9 cellular contexts compared by ENCODE assay signal in the genomic region with DNA sequence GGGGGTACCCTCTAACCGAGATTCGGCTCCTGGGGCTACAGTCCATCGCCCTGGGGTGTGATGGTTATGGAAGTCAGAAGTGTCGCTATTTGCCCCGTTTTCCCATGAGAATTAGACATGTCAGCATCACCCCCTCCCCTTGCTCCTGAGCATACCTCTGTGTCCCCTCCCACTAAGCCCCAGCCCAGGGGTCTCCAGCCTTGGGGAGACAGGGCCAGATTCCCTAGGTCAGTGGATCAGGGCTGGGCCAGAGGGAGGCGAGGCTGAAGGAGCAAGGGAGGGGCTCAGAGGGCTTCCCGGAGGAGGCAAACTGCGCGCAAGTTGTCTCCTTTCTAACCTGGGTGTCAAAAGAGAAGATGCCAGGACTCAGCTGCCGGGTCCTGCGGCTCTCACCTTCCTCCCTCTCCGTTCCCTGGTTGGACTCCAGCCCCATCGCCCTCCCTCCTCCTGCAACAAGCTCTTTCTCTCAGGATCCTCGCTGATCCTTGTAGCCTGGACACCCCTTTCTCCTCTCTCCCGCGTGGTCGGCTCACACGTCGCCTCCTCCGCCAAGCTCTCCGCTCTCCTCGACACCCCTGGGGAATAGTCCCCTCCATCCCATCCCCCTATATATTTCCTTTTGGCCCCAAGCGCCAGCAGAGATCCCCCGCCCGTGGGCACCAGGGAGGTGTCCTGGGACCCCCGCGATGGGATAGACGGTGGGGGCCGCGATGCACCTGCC. TPM values are rescaled to one million over a fixed set of nuclear protein-coding genes. Genes with fewer than 3 reads are reported as not detected.
DNase-seq lines count a peak whose midpoint lies in the region; ATAC-seq and TF ChIP-seq lines count a peak whose summit lies in the region.
"Had no signal": no experiment of that assay in that cellular context is flagged by ENCODE, and none has a peak within 500 bp of the region (broad histone marks: within the 10 kb centered on the region; RNA-seq: fewer than 3 reads in every experiment).

No MANE protein-coding gene starts in this region.

- no peak for TF ChIP-seq CTCF in WTC11 (IDR thresholded peaks at IDR 0.05)

- H3K27me3 Mint-ChIP-seq in WTC11 (ENCODE audit: low read depth) = peaks cover 82% of the 10 kb centered on the region

- no peaks in the 10 kb centered on the region for H3K36me3 ChIP-seq in iPS-15b (ENCODE audit: control insufficient read depth, insufficient read depth, low read length)
- H3K36me3 ChIP-seq in subcutaneous abdominal adipose tissue (ENCODE audit: control insufficient read depth in 5 of 5, insufficient read depth in 5 of 5, low read length in 5 of 5) = no peaks in the 10 kb centered on the region

- H3K4me1 ChIP-seq in iPS-15b (ENCODE audit: control insufficient read depth, insufficient read depth, low read length) (peaks cover 24% of the 10 kb centered on the region), subcutaneous abdominal adipose tissue (ENCODE audit: control insufficient read depth in 5 of 5, insufficient read depth in 5 of 5, low read length in 5 of 5) (peaks cover 0 to 37% (median 19%) of the 10 kb centered on the region in 5 donors)

- CTCF ChIA-PET in WTC11 (lab: Charles Lee) = interaction anchor here (0.7 to 3.4 kb wide), 11 partner anchors 12 to 235 kb away, joined by 3 to 14 read pairs (median 4); no protein-coding TSS in a partner anchor

- H3K36me3 Mint-ChIP-seq in WTC11 = no peaks in the 10 kb centered on the region; the same call in 1 of the 2 replicates

- POLR2A ChIA-PET in WTC11 (lab: Charles Lee) = interaction anchor here (0.7 to 2.4 kb wide), 3 partner anchors 9 to 23 kb away, joined by 4 to 8 read pairs (median 7); no protein-coding TSS in a partner anchor

- no peak overlapping the region for H3K27ac Mint-ChIP-seq in WTC11

- H3K4me3 ChIP-seq in iPS-15b (ENCODE audit: low read depth, low read length) (peak overlapping the region; percentile 58), subcutaneous abdominal adipose tissue (ENCODE audit: low read depth in 1 of 5, low read length in 5 of 5) (peak overlapping the region in 3 of 5 donors; percentile 38 to 56 (median 40))

- H3K4me3 Mint-ChIP-seq in WTC11 = peak overlapping the region; percentile 80

- H3K9me3 Mint-ChIP-seq in WTC11 = peaks cover under 1% of the 10 kb centered on the region; the same call in 1 of the 2 replicates

- H3K9me3 ChIP-seq in iPS-15b (ENCODE audit: control insufficient read depth, insufficient read depth, low read length) (no peaks in the 10 kb centered on the region), subcutaneous abdominal adipose tissue (ENCODE audit: control insufficient read depth in 5 of 5, low read length in 5 of 5) (no peaks in the 10 kb centered on the region)

- peak; percentile 63 for DNase-seq in activated CD8-positive, alpha-beta memory T cell treated with anti-CD3 and anti-CD28 coated beads for 24 hours
- no peak for DNase-seq in activated CD8-positive, alpha-beta memory T cell treated with anti-CD3 and anti-CD28 coated beads, Interleukin-2, amount 50 U/mL, for 4 hours
- DNase-seq in WTC11 (ENCODE audit: low spot score) (no peak), NCI-H146 treated with DMSO at 0.1 percent for 48 hours (lab: John Stamatoyannopoulos, UW; ENCODE audit: unreplicated experiment) (no peak), mucosa of gallbladder (ENCODE audit: low spot score) (no peak)
- DNase-seq: small intestine had no signal

- peaks cover 76% of the 10 kb centered on the region for H3K27me3 ChIP-seq in iPS-15b (ENCODE audit: control insufficient read depth, insufficient read depth, low read length)
- H3K27me3 ChIP-seq in subcutaneous abdominal adipose tissue (ENCODE audit: control insufficient read depth in 5 of 5, insufficient read depth in 4 of 5, low read length in 5 of 5) = peaks cover 57 to 88% (median 79%) of the 10 kb centered on the region in 5 donors

- peaks cover 40% of the 10 kb centered on the region for H3K4me1 Mint-ChIP-seq in WTC11

- ATAC-seq in WTC11 = peak; percentile 7
- no peak for ATAC-seq in GM19035 (IDR thresholded peaks at IDR 0.05; ENCODE audit: unreplicated experiment)

- H3K9ac ChIP-seq in iPS-15b (ENCODE audit: low read depth, low read length) = no peak overlapping the region
- no peak overlapping the region for H3K9ac ChIP-seq in subcutaneous abdominal adipose tissue (ENCODE audit: low read length in 5 of 5)

- H3K27ac ChIP-seq in subcutaneous abdominal adipose tissue (ENCODE audit: low read depth, low read length) = no peak overlapping the region

TF ChIP-seq in WTC11, 78 proteins besides CTCF, POLR2A, EP300 and RAD21 (continues in another document):
- TF ChIP-seq, protein P1, sequence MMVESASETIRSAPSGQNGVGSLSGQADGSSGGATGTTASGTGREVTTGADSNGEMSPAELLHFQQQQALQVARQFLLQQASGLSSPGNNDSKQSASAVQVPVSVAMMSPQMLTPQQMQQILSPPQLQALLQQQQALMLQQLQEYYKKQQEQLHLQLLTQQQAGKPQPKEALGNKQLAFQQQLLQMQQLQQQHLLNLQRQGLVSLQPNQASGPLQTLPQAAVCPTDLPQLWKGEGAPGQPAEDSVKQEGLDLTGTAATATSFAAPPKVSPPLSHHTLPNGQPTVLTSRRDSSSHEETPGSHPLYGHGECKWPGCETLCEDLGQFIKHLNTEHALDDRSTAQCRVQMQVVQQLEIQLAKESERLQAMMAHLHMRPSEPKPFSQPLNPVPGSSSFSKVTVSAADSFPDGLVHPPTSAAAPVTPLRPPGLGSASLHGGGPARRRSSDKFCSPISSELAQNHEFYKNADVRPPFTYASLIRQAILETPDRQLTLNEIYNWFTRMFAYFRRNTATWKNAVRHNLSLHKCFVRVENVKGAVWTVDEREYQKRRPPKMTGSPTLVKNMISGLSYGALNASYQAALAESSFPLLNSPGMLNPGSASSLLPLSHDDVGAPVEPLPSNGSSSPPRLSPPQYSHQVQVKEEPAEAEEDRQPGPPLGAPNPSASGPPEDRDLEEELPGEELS (CRISPR knock-in tag; IDR thresholded peaks at IDR 0.05) = no peak
- TF ChIP-seq NR2C2 (CRISPR knock-in tag; IDR thresholded peaks at IDR 0.05) = no peak
- TF ChIP-seq ZNF138 (CRISPR knock-in tag; conservative IDR thresholded peaks at IDR 0.05) = no peak
- TF ChIP-seq, protein P2, sequence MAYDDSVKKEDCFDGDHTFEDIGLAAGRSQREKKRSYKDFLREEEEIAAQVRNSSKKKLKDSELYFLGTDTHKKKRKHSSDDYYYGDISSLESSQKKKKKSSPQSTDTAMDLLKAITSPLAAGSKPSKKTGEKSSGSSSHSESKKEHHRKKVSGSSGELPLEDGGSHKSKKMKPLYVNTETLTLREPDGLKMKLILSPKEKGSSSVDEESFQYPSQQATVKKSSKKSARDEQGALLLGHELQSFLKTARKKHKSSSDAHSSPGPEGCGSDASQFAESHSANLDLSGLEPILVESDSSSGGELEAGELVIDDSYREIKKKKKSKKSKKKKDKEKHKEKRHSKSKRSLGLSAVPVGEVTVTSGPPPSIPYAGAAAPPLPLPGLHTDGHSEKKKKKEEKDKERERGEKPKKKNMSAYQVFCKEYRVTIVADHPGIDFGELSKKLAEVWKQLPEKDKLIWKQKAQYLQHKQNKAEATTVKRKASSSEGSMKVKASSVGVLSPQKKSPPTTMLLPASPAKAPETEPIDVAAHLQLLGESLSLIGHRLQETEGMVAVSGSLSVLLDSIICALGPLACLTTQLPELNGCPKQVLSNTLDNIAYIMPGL (CRISPR knock-in tag; IDR thresholded peaks at IDR 0.05) = no peak
- TF ChIP-seq, protein P3, sequence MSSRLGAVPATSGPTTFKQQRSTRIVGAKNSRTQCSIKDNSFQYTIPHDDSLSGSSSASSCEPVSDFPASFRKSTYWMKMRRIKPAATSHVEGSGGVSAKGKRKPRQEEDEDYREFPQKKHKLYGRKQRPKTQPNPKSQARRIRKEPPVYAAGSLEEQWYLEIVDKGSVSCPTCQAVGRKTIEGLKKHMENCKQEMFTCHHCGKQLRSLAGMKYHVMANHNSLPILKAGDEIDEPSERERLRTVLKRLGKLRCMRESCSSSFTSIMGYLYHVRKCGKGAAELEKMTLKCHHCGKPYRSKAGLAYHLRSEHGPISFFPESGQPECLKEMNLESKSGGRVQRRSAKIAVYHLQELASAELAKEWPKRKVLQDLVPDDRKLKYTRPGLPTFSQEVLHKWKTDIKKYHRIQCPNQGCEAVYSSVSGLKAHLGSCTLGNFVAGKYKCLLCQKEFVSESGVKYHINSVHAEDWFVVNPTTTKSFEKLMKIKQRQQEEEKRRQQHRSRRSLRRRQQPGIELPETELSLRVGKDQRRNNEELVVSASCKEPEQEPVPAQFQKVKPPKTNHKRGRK (CRISPR knock-in tag; IDR thresholded peaks at IDR 0.05; ENCODE audit: borderline replicate concordance) = no peak
- no peak for TF ChIP-seq GTF2I (CRISPR knock-in tag; conservative IDR thresholded peaks at IDR 0.05)
- TF ChIP-seq, protein P4, sequence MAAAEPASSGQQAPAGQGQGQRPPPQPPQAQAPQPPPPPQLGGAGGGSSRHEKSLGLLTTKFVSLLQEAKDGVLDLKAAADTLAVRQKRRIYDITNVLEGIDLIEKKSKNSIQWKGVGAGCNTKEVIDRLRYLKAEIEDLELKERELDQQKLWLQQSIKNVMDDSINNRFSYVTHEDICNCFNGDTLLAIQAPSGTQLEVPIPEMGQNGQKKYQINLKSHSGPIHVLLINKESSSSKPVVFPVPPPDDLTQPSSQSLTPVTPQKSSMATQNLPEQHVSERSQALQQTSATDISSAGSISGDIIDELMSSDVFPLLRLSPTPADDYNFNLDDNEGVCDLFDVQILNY (CRISPR knock-in tag; IDR thresholded peaks at IDR 0.05) = no peak
- no peak for TF ChIP-seq ELF4 (CRISPR knock-in tag; IDR thresholded peaks at IDR 0.05; ENCODE audit: low read depth)
- no peak for TF ChIP-seq TEAD1 (CRISPR knock-in tag; IDR thresholded peaks at IDR 0.05)
- TF ChIP-seq ESRRA (CRISPR knock-in tag; IDR thresholded peaks at IDR 0.05; ENCODE audit: borderline replicate concordance) = no peak
- TF ChIP-seq, protein P5, sequence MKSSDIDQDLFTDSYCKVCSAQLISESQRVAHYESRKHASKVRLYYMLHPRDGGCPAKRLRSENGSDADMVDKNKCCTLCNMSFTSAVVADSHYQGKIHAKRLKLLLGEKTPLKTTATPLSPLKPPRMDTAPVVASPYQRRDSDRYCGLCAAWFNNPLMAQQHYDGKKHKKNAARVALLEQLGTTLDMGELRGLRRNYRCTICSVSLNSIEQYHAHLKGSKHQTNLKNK (CRISPR knock-in tag; IDR thresholded peaks at IDR 0.05) = no peak
- no peak for TF ChIP-seq ZNF423 (CRISPR knock-in tag; IDR thresholded peaks at IDR 0.05)
- TF ChIP-seq, protein P6, sequence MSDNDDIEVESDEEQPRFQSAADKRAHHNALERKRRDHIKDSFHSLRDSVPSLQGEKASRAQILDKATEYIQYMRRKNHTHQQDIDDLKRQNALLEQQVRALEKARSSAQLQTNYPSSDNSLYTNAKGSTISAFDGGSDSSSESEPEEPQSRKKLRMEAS (CRISPR knock-in tag; IDR thresholded peaks at IDR 0.05) = no peak; the same call in 1 of the 2 replicates

RNA-seq across cellular contexts. Expression of a gene that starts 0.5 kb away (rescaled TPM):
- 14.8 to 30.0 TPM (median 27.3 TPM) in 3 replicates for total RNA-seq in WTC11 (2021)
- 10.9 TPM for total RNA-seq in mucosa of gallbladder

RNA-seq across cellular contexts. Expression of a gene that starts 5.6 kb away (rescaled TPM):
- total RNA-seq in WTC11 (2021) = 36.4 to 55.8 TPM (median 51.4 TPM) in 3 replicates
- 5.8 TPM for total RNA-seq in mucosa of gallbladder

RNA-seq across cellular contexts. Expression of a gene that starts 23.6 kb away (rescaled TPM):
- total RNA-seq in WTC11 (2021) (90.2 to 107 TPM (median 99.0 TPM) in 3 replicates), mucosa of gallbladder (93.0 TPM)

RNA-seq across cellular contexts. Expression of a gene that starts 24.6 kb away (rescaled TPM):
- total RNA-seq in WTC11 (2021) = 13.1 to 14.2 TPM (median 14.2 TPM) in 3 replicates
- 16.7 TPM for total RNA-seq in mucosa of gallbladder

RNA-seq across cellular contexts. Expression of a gene that starts 40.6 kb away (rescaled TPM):
- total RNA-seq in WTC11 (2021) = 1,300 to 1,361 TPM (median 1,328 TPM) in 3 replicates
- 878 TPM for total RNA-seq in mucosa of gallbladder
